8 cellular contexts compared by ENCODE assay signal in genomic region chr12:49019120-49019430, GRCh38. TPM values are rescaled to one million over a fixed set of nuclear protein-coding genes. Genes with fewer than 3 reads are reported as not detected.
DNase-seq lines count a peak whose midpoint lies in the region; ATAC-seq and TF ChIP-seq lines count a peak whose summit lies in the region.

No MANE protein-coding gene starts in this region.

- TF ChIP-seq CTCF in Panc1 (IDR thresholded peaks at IDR 0.05): no peak
- no peak for TF ChIP-seq CTCF in epithelial cell of proximal tubule (conservative IDR thresholded peaks at IDR 0.05; ENCODE audit: low read depth, low read length)
- no peak for TF ChIP-seq CTCF in ovary (IDR thresholded peaks at IDR 0.05)

- no peaks in the 10 kb centered on the region for H3K9me3 ChIP-seq in Panc1 (ENCODE audit: control insufficient read depth, insufficient read depth, low read depth, low read length)
- no peaks in the 10 kb centered on the region for H3K9me3 ChIP-seq in ovary

- peaks cover 19% of the 10 kb centered on the region for H3K36me3 Mint-ChIP-seq in activated naive CD4-positive, alpha-beta T cell treated with anti-CD3 and anti-CD28 coated beads, Interleukin-2, amount 50 U/mL, for 24 hours

- H3K9me3 Mint-ChIP-seq in activated naive CD4-positive, alpha-beta T cell treated with anti-CD3 and anti-CD28 coated beads, Interleukin-2, amount 50 U/mL, for 24 hours: no peaks in the 10 kb centered on the region

- H3K27me3 Mint-ChIP-seq in activated naive CD4-positive, alpha-beta T cell treated with anti-CD3 and anti-CD28 coated beads, Interleukin-2, amount 50 U/mL, for 24 hours: no peaks in the 10 kb centered on the region

- H3K4me3 ChIP-seq in Panc1 (ENCODE audit: low read depth in 2 of 2, low read length in 2 of 2): peak overlapping the region; percentile 96 to 98
- peak overlapping the region; percentile 64 for H3K4me3 ChIP-seq in epithelial cell of proximal tubule (ENCODE audit: low read depth, low read length)
- H3K4me3 ChIP-seq in ovary: peak overlapping the region; percentile 76

- no peak for DNase-seq in activated naive CD4-positive, alpha-beta T cell treated with anti-CD3 and anti-CD28 coated beads, Interleukin-2, amount 50 U/mL, for 16 hours
- DNase-seq in Panc1 (ENCODE audit: low read depth, low spot score) (no peak), epithelial cell of proximal tubule (ENCODE audit: low read depth) (no peak), ovary (no peak), SHP77 treated with DMSO at 0.1 percent for 48 hours (lab: John Stamatoyannopoulos, UW) (no peak), left lobe of liver (ENCODE audit: low spot score) (no peak)

- H3K4me3 Mint-ChIP-seq in activated naive CD4-positive, alpha-beta T cell treated with anti-CD3 and anti-CD28 coated beads, Interleukin-2, amount 50 U/mL, for 24 hours: peak overlapping the region; percentile 94

- CTCF ChIA-PET in Panc1 (lab: Charles Lee): interaction anchor here (1.0 kb wide), 1 partner anchor 22 kb away, joined by 8 read pairs; no protein-coding TSS in a partner anchor

- POLR2A ChIA-PET in Panc1 (lab: Charles Lee): interaction anchor here (0.6 kb wide), 1 partner anchor 1999 kb away, joined by 4 read pairs; no protein-coding TSS in a partner anchor

- no TSS peak for BruUV-seq in Panc1 (replicated peaks; lab: Mats Ljungman, UMichigan)

- TF ChIP-seq EP300 in ovary (IDR thresholded peaks at IDR 0.05): no peak

- H3K27me3 ChIP-seq in Panc1 (ENCODE audit: control insufficient read depth, insufficient read depth, low read length) (no peaks in the 10 kb centered on the region), ovary (no peaks in the 10 kb centered on the region)

- WGBS in ovary, 3 donors: 1 to 2% (median 2%) methylated on average over 8 of the region's 8 CpGs

- H3K4me1 ChIP-seq in Panc1 (ENCODE audit: control insufficient read depth, insufficient read depth, low read length) (peaks cover 15% of the 10 kb centered on the region), ovary (ENCODE audit: insufficient read depth) (peaks cover 2% of the 10 kb centered on the region)

- intact Hi-C loops in Panc1 (cut with micrococcal nuclease; ENCODE audit: unreplicated experiment) (no loop called here), ovary (cut with DNase I) (loop anchor here in 1 of 4 donors (10.0 kb wide), 1 partner anchor 96 kb away; the partner anchor contains the start of gene LMBR1L)

- in situ Hi-C loops in Panc1 (cut with HindIII; ENCODE audit: low pct_unique_long_range_greater_than_20kb, low sequenced_read_pairs): no loop called here

- H3K27ac Mint-ChIP-seq in activated naive CD4-positive, alpha-beta T cell treated with anti-CD3 and anti-CD28 coated beads, Interleukin-2, amount 50 U/mL, for 24 hours: peak overlapping the region; percentile 96

- H3K4me1 Mint-ChIP-seq in activated naive CD4-positive, alpha-beta T cell treated with anti-CD3 and anti-CD28 coated beads, Interleukin-2, amount 50 U/mL, for 24 hours: peaks cover 41% of the 10 kb centered on the region

- peak overlapping the region; percentile 90 for H3K27ac ChIP-seq in Panc1 (ENCODE audit: low read length)
- peak overlapping the region; percentile 54 to 66 for H3K27ac ChIP-seq in ovary

- H3K36me3 ChIP-seq in Panc1 (ENCODE audit: control insufficient read depth, insufficient read depth, low read length) (peaks cover 13% of the 10 kb centered on the region), ovary (no peaks in the 10 kb centered on the region)

- peak; percentile 33 for ATAC-seq in Panc1
- no peak for ATAC-seq in GM19328 (IDR thresholded peaks at IDR 0.05; ENCODE audit: unreplicated experiment)
- ATAC-seq in left lobe of liver: no peak

- TF ChIP-seq POLR2A in ovary (IDR thresholded peaks at IDR 0.05): no peak

RNA-seq across cellular contexts. Expression of gene PRKAG1, which starts 0.5 kb away (rescaled TPM):
- 57.3 TPM for total RNA-seq in Panc1 (2021; ENCODE audit: unreplicated experiment)
- polyA plus RNA-seq in Panc1 (2012; ENCODE audit: insufficient read length): 55.5 TPM
- total RNA-seq in epithelial cell of proximal tubule: 50.7 and 68.5 TPM in 2 replicates
- 10 to 100 TPM; 25.6 to 58.2 (median 35.8) TPM for total RNA-seq in ovary
- 10 to 100 TPM; 38.3 to 98.5 TPM for polyA plus RNA-seq in ovary
- total RNA-seq in left lobe of liver: 27.7 TPM

RNA-seq across cellular contexts. Expression of gene DDN, which starts 19.9 kb away (rescaled TPM):
- 0.51 TPM for total RNA-seq in Panc1 (2021; ENCODE audit: unreplicated experiment)
- 0.30 TPM for polyA plus RNA-seq in Panc1 (2012; ENCODE audit: insufficient read length)
- total RNA-seq in epithelial cell of proximal tubule: 0.14 and 0.29 TPM in 2 replicates
- total RNA-seq in ovary: under 1 TPM in 1 of 7 donors, not detected in 6; 0.05 TPM
- under 1 TPM; 0.04 to 0.28 TPM for polyA plus RNA-seq in ovary
- total RNA-seq in left lobe of liver: not detected

RNA-seq across cellular contexts. Expression of gene WNT1, which starts 41.0 kb away (rescaled TPM):
- total RNA-seq in Panc1 (2021; ENCODE audit: unreplicated experiment) (not detected), epithelial cell of proximal tubule (not detected in 2 replicates), ovary (not detected), left lobe of liver (not detected)
- not detected for polyA plus RNA-seq in Panc1 (2012; ENCODE audit: insufficient read length)
- polyA plus RNA-seq in ovary: not detected

RNA-seq across cellular contexts. Expression of gene KMT2D, which starts 41.5 kb away (rescaled TPM):
- total RNA-seq in Panc1 (2021; ENCODE audit: unreplicated experiment) (64.7 TPM), epithelial cell of proximal tubule (16.6 and 17.2 TPM in 2 replicates), ovary (10 to 100 TPM; 28.3 to 97.0 (median 79.1) TPM), left lobe of liver (44.8 TPM)
- 49.9 TPM for polyA plus RNA-seq in Panc1 (2012; ENCODE audit: insufficient read length)
- polyA plus RNA-seq in ovary: 10 to 100 TPM; 35.5 to 51.8 TPM

RNA-seq across cellular contexts. Expression of gene WNT10B, which starts 47.5 kb away (rescaled TPM):
- total RNA-seq in Panc1 (2021; ENCODE audit: unreplicated experiment): 2.3 TPM
- 3.1 TPM for polyA plus RNA-seq in Panc1 (2012; ENCODE audit: insufficient read length)
- total RNA-seq in epithelial cell of proximal tubule: not detected in 2 replicates
- total RNA-seq in ovary: under 1 TPM in 1 of 7 donors, not detected in 6; 0.24 TPM
- polyA plus RNA-seq in ovary: under 1 TPM; 0.19 to 0.97 TPM
- total RNA-seq in left lobe of liver: not detected
